8 cellular contexts compared by ENCODE assay signal in genomic region chr6:167827588-167828324, GRCh38. TPM values are rescaled to one million over a fixed set of nuclear protein-coding genes. Genes with fewer than 3 reads are reported as not detected.
DNase-seq lines count a peak whose midpoint lies in the region; ATAC-seq and TF ChIP-seq lines count a peak whose summit lies in the region.

No MANE protein-coding gene starts in this region.

- peaks cover 49% of the 10 kb centered on the region for H3K4me1 Mint-ChIP-seq in neural crest cell

- H3K27ac Mint-ChIP-seq in activated naive CD4-positive, alpha-beta T cell treated with anti-CD3 and anti-CD28 coated beads, Interleukin-2, amount 50 U/mL, for 72 hours: peak overlapping the region; percentile 10 to 20
- peak overlapping the region; percentile 28 for H3K27ac Mint-ChIP-seq in neural crest cell (ENCODE audit: unreplicated experiment)

- peak; percentile 16 to 29 for DNase-seq in activated CD4-positive, alpha-beta T cell treated with anti-CD3 and anti-CD28 coated beads for 4 hours
- no peak for DNase-seq in activated CD4-positive, alpha-beta T cell treated with anti-CD3 and anti-CD28 coated beads, Interleukin-2, amount 50 U/mL, for 4 hours
- peak; percentile 82 for DNase-seq in NCI-H748 (lab: John Stamatoyannopoulos, UW; ENCODE audit: unreplicated experiment)
- peak in 1 of 2 donors; percentile 23 for DNase-seq in activated naive CD4-positive, alpha-beta T cell treated with anti-CD3 and anti-CD28 coated beads, Interleukin-2, amount 50 U/mL, for 72 hours (ENCODE audit: low spot score in 2 of 2)
- DNase-seq in globus pallidus (ENCODE audit: low spot score): peak; percentile 63
- peak; percentile 45 for DNase-seq in neural crest cell (ENCODE audit: low read depth, low spot score)

- no peaks in the 10 kb centered on the region for H3K9me3 Mint-ChIP-seq in activated naive CD4-positive, alpha-beta T cell treated with anti-CD3 and anti-CD28 coated beads, Interleukin-2, amount 50 U/mL, for 72 hours
- H3K9me3 Mint-ChIP-seq in neural crest cell: no peaks in the 10 kb centered on the region

- ATAC-seq in HG02798 (IDR thresholded peaks at IDR 0.05; ENCODE audit: poor library complexity, unreplicated experiment): peak; percentile 37
- peak; percentile 26 to 36 for ATAC-seq in activated naive CD4-positive, alpha-beta T cell treated with anti-CD3 and anti-CD28 coated beads, Interleukin-2, amount 50 U/mL, for 72 hours
- no peak for ATAC-seq in HG02884 (IDR thresholded peaks at IDR 0.05; ENCODE audit: unreplicated experiment)

- no peak for TF ChIP-seq CTCF in neural crest cell (conservative IDR thresholded peaks at IDR 0.05)

- H3K36me3 Mint-ChIP-seq in activated naive CD4-positive, alpha-beta T cell treated with anti-CD3 and anti-CD28 coated beads, Interleukin-2, amount 50 U/mL, for 72 hours: peaks cover 5 to 22% of the 10 kb centered on the region in 2 donors
- no peaks in the 10 kb centered on the region for H3K36me3 Mint-ChIP-seq in neural crest cell (ENCODE audit: low read depth)

- peaks cover 32% of the 10 kb centered on the region for H3K27me3 Mint-ChIP-seq in neural crest cell (ENCODE audit: low read depth)

- peak overlapping the region; percentile 94 for H3K4me3 Mint-ChIP-seq in neural crest cell

RNA-seq across cellular contexts. Expression of gene AFDN, which starts 1.0 kb away (rescaled TPM):
- 10 to 100 TPM; 13.5 to 15.4 TPM for total RNA-seq in activated naive CD4-positive, alpha-beta T cell treated with anti-CD3 and anti-CD28 coated beads, Interleukin-2, amount 50 U/mL, for 72 hours
- total RNA-seq in neural crest cell: 142 and 143 TPM in 2 replicates

Comparison
In these comparisons a context has a peak if more than half of its experiments do, and no peak if none do; other contexts are left out.
1. DNase-seq: peak in activated CD4-positive, alpha-beta T cell treated with anti-CD3 and anti-CD28 coated beads for 4 hours (2 of 2), NCI-H748 (single experiment), globus pallidus (single experiment) and neural crest cell (single experiment); none in activated CD4-positive, alpha-beta T cell treated with anti-CD3 and anti-CD28 coated beads, Interleukin-2, amount 50 U/mL, for 4 hours (0 of 2).